Comparison of ENCODE assay signal across 12 cellular contexts in genomic region chr13:98022210-98022609, GRCh38.
A peak's percentile ranks its signal among the peaks of the same experiment; 100 is the strongest.
DNase-seq lines count a peak whose midpoint lies in the region; ATAC-seq and TF ChIP-seq lines count a peak whose summit lies in the region.
"Had no signal": no experiment of that assay in that cellular context is flagged by ENCODE, and none has a peak within 500 bp of the region (broad histone marks: within the 10 kb centered on the region; RNA-seq: fewer than 3 reads in every experiment).

No MANE protein-coding gene starts in this region.

- H3K9me3 ChIP-seq in HCT116 (ENCODE audit: control insufficient read depth in 1 of 2, insufficient read depth in 1 of 2, low read depth in 1 of 2, low read length in 2 of 2): no peaks in the 10 kb centered on the region
- no peaks in the 10 kb centered on the region for H3K9me3 ChIP-seq in neuronal stem cell (replicated peaks in 1 of 2; ENCODE audit: control insufficient read depth in 2 of 2, insufficient read depth in 1 of 2, low read depth in 1 of 2, low read length in 2 of 2)

- H4K91ac ChIP-seq in neuronal stem cell (ENCODE audit: low read depth, low read length, poor library complexity): no peak overlapping the region

- H2AFZ ChIP-seq in HCT116 (ENCODE audit: low read depth, low read length, poor library complexity, severe bottlenecking) (no peak overlapping the region), neuronal stem cell (ENCODE audit: low read length) (no peak overlapping the region)

- CTCF ChIA-PET in HCT116 (lab: Charles Lee): interaction anchor here (0.8 kb wide), 1 partner anchor 11 kb away, joined by 3 read pairs; no protein-coding TSS in a partner anchor

- H3K4me2 ChIP-seq in HCT116 (ENCODE audit: low read length): no peak overlapping the region
- H3K4me2 ChIP-seq in neuronal stem cell (ENCODE audit: insufficient read depth, low read length, poor library complexity, severe bottlenecking): no peak overlapping the region

- TF ChIP-seq POLR2A in HCT116 (IDR thresholded peaks at IDR 0.05; ENCODE audit: borderline replicate concordance, extremely low read depth, insufficient read depth, insufficient read length): no peak

- no peak overlapping the region for H3K4me3 ChIP-seq in HCT116 (replicated peaks in 1 of 2; ENCODE audit: low read depth in 1 of 2, low read length in 2 of 2)
- H3K4me3 ChIP-seq in neuronal stem cell (ENCODE audit: low read length in 2 of 2): no peak overlapping the region

- H3K9ac ChIP-seq in HCT116 (ENCODE audit: low read length): no peak overlapping the region
- no peak overlapping the region for H3K9ac ChIP-seq in neuronal stem cell (ENCODE audit: low read depth, low read length, poor library complexity)

- H3K36me3 ChIP-seq in HCT116 (ENCODE audit: control insufficient read depth in 1 of 2, insufficient read depth in 2 of 2, low read length in 2 of 2) (peaks cover 41 to 42% of the 10 kb centered on the region in 2 experiments; a peak in 3 of 4 replicates), neuronal stem cell (replicated peaks in 1 of 2; ENCODE audit: control insufficient read depth in 2 of 2, insufficient read depth in 2 of 2, low read length in 2 of 2) (peaks cover 25 to 77% of the 10 kb centered on the region in 2 donors)

- no peaks in the 10 kb centered on the region; the same call in 1 of the 2 replicates for H4K20me1 ChIP-seq in HCT116 (ENCODE audit: insufficient read depth)

- POLR2A ChIA-PET in HCT116 (lab: Charles Lee): no interaction called here

- no peaks in the 10 kb centered on the region for H3K4me1 ChIP-seq in HCT116 (ENCODE audit: control insufficient read depth in 1 of 2, insufficient read depth in 2 of 2, low read length in 2 of 2)
- peaks cover 0 to 18% of the 10 kb centered on the region in 2 donors for H3K4me1 ChIP-seq in neuronal stem cell (ENCODE audit: control insufficient read depth in 2 of 2, insufficient read depth in 1 of 2, low read depth in 1 of 2, low read length in 2 of 2)

- H2BK12ac ChIP-seq in neuronal stem cell (ENCODE audit: low read length): no peak overlapping the region

- H3K79me2 ChIP-seq in HCT116 (ENCODE audit: insufficient read depth, low read length): peaks cover 5% of the 10 kb centered on the region; the same call in 1 of the 2 replicates

- H3K36me3 Mint-ChIP-seq in natural killer cell treated with Interleukin-12 subunit alpha and Interleukin-12 subunit beta and Interleukin-15 and Interleukin-18, amount 100 ng/mL, for 72 hours: peaks cover 29% of the 10 kb centered on the region

- TF ChIP-seq RAD21 in HCT116 (IDR thresholded peaks at IDR 0.05; ENCODE audit: low read depth): no peak

- H3K79me1 ChIP-seq in neuronal stem cell (ENCODE audit: low read depth, low read length): no peaks in the 10 kb centered on the region

- DNase-seq in HCT116 (ENCODE audit: low read depth, low spot score): no peak
- peak; percentile 89 for DNase-seq in astrocyte of the hippocampus (ENCODE audit: low read depth, low spot score)
- DNase-seq in left ventricle myocardium superior: no peak
- DNase-seq in stromal cell of bone marrow (ENCODE audit: low read depth): peak; percentile 55
- DNase-seq in GM19238 (ENCODE audit: insufficient read length, low spot score): no peak
- DNase-seq in natural killer cell treated with Interleukin-12 subunit alpha and Interleukin-12 subunit beta and Interleukin-15 and Interleukin-18, amount 100 ng/mL, for 72 hours (ENCODE audit: low spot score): no peak
- DNase-seq in neuronal stem cell (ENCODE audit: low spot score): no peak
- DNase-seq: activated T-cell treated with anti-CD3 and anti-CD28 coated beads, Interleukin-2, amount 50 U/mL, for 24 hours; naive thymus-derived CD4-positive, alpha-beta T cell had no signal

- H2BK15ac ChIP-seq in neuronal stem cell (ENCODE audit: low read length): no peak overlapping the region

- H3K23ac ChIP-seq in neuronal stem cell (ENCODE audit: low read depth, low read length, poor library complexity): no peak overlapping the region

- ATAC-seq in HCT116: no peak
- peak; percentile 85 for ATAC-seq in left ventricle myocardium superior
- ATAC-seq in GM21619 (IDR thresholded peaks at IDR 0.05; ENCODE audit: unreplicated experiment): no peak
- ATAC-seq in natural killer cell treated with Interleukin-12 subunit alpha and Interleukin-12 subunit beta and Interleukin-15 and Interleukin-18, amount 100 ng/mL, for 72 hours: no peak
- ATAC-seq: naive thymus-derived CD4-positive, alpha-beta T cell had no signal

- no CpG with 5 or more reads among the region's 1 CpG for WGBS in neuronal stem cell (ENCODE audit: extremely low coverage in 2 of 2, insufficient read length in 2 of 2, insufficient replicate concordance in 1 of 2), 2 donors

- H3K9me2 ChIP-seq in HCT116 (ENCODE audit: insufficient read depth): no peaks in the 10 kb centered on the region

- BruUV-seq in HCT116 (replicated peaks; lab: Mats Ljungman, UMichigan): TSS peak; percentile 8

- no peaks in the 10 kb centered on the region for H3K9me3 Mint-ChIP-seq in natural killer cell treated with Interleukin-12 subunit alpha and Interleukin-12 subunit beta and Interleukin-15 and Interleukin-18, amount 100 ng/mL, for 72 hours
- H3K9me3 Mint-ChIP-seq: activated T-cell treated with anti-CD3 and anti-CD28 coated beads, Interleukin-2, amount 50 U/mL, for 24 hours; naive thymus-derived CD4-positive, alpha-beta T cell; T-helper 2 cell treated with Interferon-gamma antibody and Interleukin-4, amounts not matched to agents 5 μg/mL and 100 μg/mL, for 36 hours had no signal

- H3K14ac ChIP-seq in neuronal stem cell (ENCODE audit: low read length): no peak overlapping the region

- no peaks in the 10 kb centered on the region for H3K27me3 ChIP-seq in HCT116 (ENCODE audit: insufficient read depth, low read length)
- no peaks in the 10 kb centered on the region for H3K27me3 ChIP-seq in neuronal stem cell (ENCODE audit: control insufficient read depth in 3 of 3, insufficient read depth in 3 of 3, low read depth in 1 of 3, low read length in 3 of 3)

- RAD21 ChIA-PET in HCT116 (lab: Charles Lee; ENCODE audit: low non-redundant PET in 1 of 2, low total read pairs in 2 of 2, uncharacterized antibody in 2 of 2, unreplicated experiment in 2 of 2): no interaction called here

- no peak overlapping the region for H4K8ac ChIP-seq in neuronal stem cell (ENCODE audit: low read depth, low read length)

- H3K4ac ChIP-seq in neuronal stem cell (ENCODE audit: low read length): no peak overlapping the region

- H3K4me1 Mint-ChIP-seq in natural killer cell treated with Interleukin-12 subunit alpha and Interleukin-12 subunit beta and Interleukin-15 and Interleukin-18, amount 100 ng/mL, for 72 hours (ENCODE audit: low read depth in 2 of 2): peaks cover 0 to 4% of the 10 kb centered on the region in 2 donors
- H3K4me1 Mint-ChIP-seq: naive thymus-derived CD4-positive, alpha-beta T cell had no signal

- intact Hi-C loops in HCT116 (cut with micrococcal nuclease) (no loop called here), left ventricle myocardium superior (cut with micrococcal nuclease) (no loop called here)

- H3K4me3 Mint-ChIP-seq in natural killer cell treated with Interleukin-12 subunit alpha and Interleukin-12 subunit beta and Interleukin-15 and Interleukin-18, amount 100 ng/mL, for 72 hours: no peak overlapping the region
- H3K4me3 Mint-ChIP-seq: activated T-cell treated with anti-CD3 and anti-CD28 coated beads, Interleukin-2, amount 50 U/mL, for 24 hours; naive thymus-derived CD4-positive, alpha-beta T cell; T-helper 2 cell treated with Interferon-gamma antibody and Interleukin-4, amounts not matched to agents 5 μg/mL and 100 μg/mL, for 36 hours had no signal

- H2AK5ac ChIP-seq in neuronal stem cell (ENCODE audit: low read depth, low read length): no peak overlapping the region

- no peak overlapping the region for H2BK120ac ChIP-seq in neuronal stem cell (ENCODE audit: low read depth, low read length)

- no peak overlapping the region for H3K18ac ChIP-seq in neuronal stem cell (ENCODE audit: low read length)

- H3K27ac ChIP-seq in HCT116 (ENCODE audit: low read depth, low read length) (no peak overlapping the region), neuronal stem cell (replicated peaks; ENCODE audit: low read length) (no peak overlapping the region)
- H3K27ac ChIP-seq: epithelial cell of prostate had no signal

- H3K27me3 Mint-ChIP-seq in natural killer cell treated with Interleukin-12 subunit alpha and Interleukin-12 subunit beta and Interleukin-15 and Interleukin-18, amount 100 ng/mL, for 72 hours: no peaks in the 10 kb centered on the region
- H3K27me3 Mint-ChIP-seq: activated T-cell treated with anti-CD3 and anti-CD28 coated beads, Interleukin-2, amount 50 U/mL, for 24 hours; naive thymus-derived CD4-positive, alpha-beta T cell had no signal

- TF ChIP-seq CTCF in HCT116 (IDR thresholded peaks at IDR 0.05 in 2 of 3, conservative IDR thresholded peaks at IDR 0.05 in 1 of 3; ENCODE audit: borderline replicate concordance in 1 of 3, insufficient read depth in 1 of 3, low read depth in 2 of 3, low read length in 2 of 3): no peak

- H2BK5ac ChIP-seq in neuronal stem cell (ENCODE audit: low read length): no peak overlapping the region

- no peak overlapping the region for H3K27ac Mint-ChIP-seq in natural killer cell treated with Interleukin-12 subunit alpha and Interleukin-12 subunit beta and Interleukin-15 and Interleukin-18, amount 100 ng/mL, for 72 hours
- H3K27ac Mint-ChIP-seq: T-helper 2 cell treated with Interferon-gamma antibody and Interleukin-4, amounts not matched to agents 5 μg/mL and 100 μg/mL, for 36 hours had no signal

Comparison
In these comparisons a context has a peak if more than half of its experiments do, and no peak if none do; other contexts are left out.
1. DNase-seq: peak in astrocyte of the hippocampus (single experiment) and stromal cell of bone marrow (single experiment); none in HCT116 (single experiment), left ventricle myocardium superior (single experiment), GM19238 (single experiment), natural killer cell treated with Interleukin-12 subunit alpha and Interleukin-12 subunit beta and Interleukin-15 and Interleukin-18, amount 100 ng/mL, for 72 hours (single experiment) and neuronal stem cell (single experiment).